In the genomic region with DNA sequence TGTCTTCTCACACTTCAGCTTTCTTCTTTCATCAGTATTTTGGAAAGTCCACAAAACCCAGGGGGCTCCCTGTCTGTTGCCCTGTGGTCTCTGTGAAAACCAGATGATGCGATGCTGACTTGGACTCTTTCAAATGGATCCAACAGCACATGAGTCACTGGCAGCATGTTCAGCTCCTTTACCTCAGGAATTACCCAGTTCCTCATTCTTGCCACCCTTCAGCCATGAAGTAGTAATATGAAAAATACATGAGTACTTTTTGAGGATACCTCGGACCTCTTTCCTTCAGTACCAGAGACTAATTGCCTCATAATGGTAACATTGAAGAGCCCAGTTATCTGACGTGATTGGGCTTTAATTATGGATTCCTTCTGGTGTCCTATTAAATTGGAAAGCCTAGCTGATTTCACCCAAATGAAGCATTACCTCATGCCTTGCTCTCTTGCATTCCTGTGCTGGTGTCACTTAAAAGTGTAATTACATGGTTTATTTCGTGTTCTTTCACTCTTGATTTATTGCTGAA, we compare ENCODE assay signal across 8 cellular contexts.
DNase-seq lines count a peak whose midpoint lies in the region; ATAC-seq and TF ChIP-seq lines count a peak whose summit lies in the region.

No MANE protein-coding gene starts in this region.

- H4K20me1 ChIP-seq in mammary epithelial cell (ENCODE audit: insufficient read depth, low read length): no peaks in the 10 kb centered on the region
- no peaks in the 10 kb centered on the region for H4K20me1 ChIP-seq in hepatocyte (ENCODE audit: insufficient read depth, poor library complexity, severe bottlenecking)

- no peaks in the 10 kb centered on the region for H3K9me3 ChIP-seq in mammary epithelial cell (replicated peaks; ENCODE audit: insufficient read depth, low read length)
- H3K9me3 ChIP-seq in hepatocyte (ENCODE audit: low read depth): no peaks in the 10 kb centered on the region

- BruUV-seq in mammary epithelial cell (replicated peaks; lab: Mats Ljungman, UMichigan): no TSS peak

- H3K9me2 ChIP-seq in hepatocyte (replicated peaks; ENCODE audit: insufficient read depth): no peaks in the 10 kb centered on the region

- no peak overlapping the region for H3K4me2 ChIP-seq in mammary epithelial cell (ENCODE audit: insufficient read depth, low read depth, low read length)
- no peak overlapping the region for H3K4me2 ChIP-seq in hepatocyte

- no peak overlapping the region for H3K4me3 ChIP-seq in mammary epithelial cell (replicated peaks in 1 of 3; ENCODE audit: insufficient read depth in 1 of 3, low read depth in 2 of 3, low read length in 3 of 3)
- no peak overlapping the region for H3K4me3 ChIP-seq in hepatocyte

- H2AFZ ChIP-seq in mammary epithelial cell (ENCODE audit: low read depth, low read length) (no peak overlapping the region), hepatocyte (no peak overlapping the region)

- DNase-seq in GM04504 (ENCODE audit: low read depth) (peak; percentile 5), mammary epithelial cell (peak; percentile 90), cerebellum (ENCODE audit: low spot score) (no peak), hepatocyte (ENCODE audit: low spot score) (no peak), head of caudate nucleus (no peak)
- DNase-seq in effector CD8-positive, alpha-beta T cell (lab: John Stamatoyannopoulos, UW): no peak

- no peak overlapping the region for H3K27ac ChIP-seq in mammary epithelial cell (ENCODE audit: insufficient read depth, low read depth, low read length)
- H3K27ac ChIP-seq in hepatocyte: no peak overlapping the region

- H3K27me3 ChIP-seq in mammary epithelial cell (ENCODE audit: insufficient read depth, low read length) (no peaks in the 10 kb centered on the region), hepatocyte (no peaks in the 10 kb centered on the region)

- H3K4me1 ChIP-seq in mammary epithelial cell (ENCODE audit: insufficient read depth, low read length) (peaks cover 9% of the 10 kb centered on the region), hepatocyte (ENCODE audit: insufficient read depth) (peaks cover 4% of the 10 kb centered on the region)

- CTCF ChIA-PET in mammary epithelial cell (lab: Charles Lee; ENCODE audit: low non-redundant PET): no interaction called here

- peak; percentile 73 for ATAC-seq in GM21390 (IDR thresholded peaks at IDR 0.05; ENCODE audit: unreplicated experiment)
- ATAC-seq in HG03571 (IDR thresholded peaks at IDR 0.05; ENCODE audit: unreplicated experiment): peak; percentile 75

- peaks cover 7% of the 10 kb centered on the region for H3K79me2 ChIP-seq in mammary epithelial cell (ENCODE audit: insufficient read depth, low read length)
- no peaks in the 10 kb centered on the region for H3K79me2 ChIP-seq in hepatocyte

- intact Hi-C loops in mammary epithelial cell (cut with micrococcal nuclease): no loop called here
- intact Hi-C loops in head of caudate nucleus (cut with DNase I): no loop called here

- no peak overlapping the region for H3K9ac ChIP-seq in mammary epithelial cell (ENCODE audit: insufficient read depth, low read length)

- dilution Hi-C loops in mammary epithelial cell (cut with HindIII; ENCODE audit: low sequenced_read_pairs): no loop called here

- H3K36me3 ChIP-seq in mammary epithelial cell (ENCODE audit: insufficient read depth, low read length): no peaks in the 10 kb centered on the region
- no peaks in the 10 kb centered on the region for H3K36me3 ChIP-seq in hepatocyte (replicated peaks; ENCODE audit: insufficient read depth, low read depth)

- in situ Hi-C loops in mammary epithelial cell (cut with MboI; ENCODE audit: low sequenced_read_pairs in 2 of 2): no loop called here

- TF ChIP-seq CTCF in mammary epithelial cell (conservative IDR thresholded peaks at IDR 0.05 in 1 of 2, IDR thresholded peaks at IDR 0.05 in 1 of 2; ENCODE audit: extremely low read depth in 1 of 2, insufficient read depth in 1 of 2, low read depth in 1 of 2, low read length in 2 of 2): no peak
- TF ChIP-seq CTCF in hepatocyte (IDR thresholded peaks at IDR 0.05; ENCODE audit: poor library complexity): no peak

- 71% methylated on average over 4 of the region's 4 CpGs for WGBS in mammary epithelial cell (ENCODE audit: low coverage, missing lambda C conversion rate)
- WGBS in hepatocyte (ENCODE audit: low lambda C conversion rate, missing lambda C conversion rate): 80% methylated on average over 4 of the region's 4 CpGs

Comparison
In these comparisons a context has a peak if more than half of its experiments do, and no peak if none do; other contexts are left out.
1. DNase-seq: peak in GM04504 (single experiment) and mammary epithelial cell (single experiment); none in effector CD8-positive, alpha-beta T cell (single experiment), cerebellum (single experiment), hepatocyte (single experiment) and head of caudate nucleus (0 of 42).